In the genomic region with DNA sequence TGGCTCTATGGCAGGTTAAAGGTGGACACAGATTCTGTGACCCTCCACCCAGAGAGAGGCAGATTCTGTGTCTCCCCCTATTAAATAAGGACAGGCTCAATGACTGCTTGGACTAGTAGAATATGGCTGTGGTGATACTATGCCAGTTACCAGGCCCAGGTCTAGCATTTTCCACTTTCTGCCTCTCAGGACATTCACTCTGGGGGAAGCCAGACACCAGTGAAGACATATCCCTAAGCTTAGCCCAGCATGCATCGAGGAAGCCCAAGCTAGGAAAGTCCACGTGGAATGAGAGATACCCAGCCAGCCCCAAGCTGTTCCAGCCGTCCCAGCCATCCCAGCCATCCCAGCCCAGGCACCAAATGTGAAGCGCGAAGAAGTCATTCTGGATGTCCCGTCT, we compare ENCODE assay signal across 22 cellular contexts. TPM values are rescaled to one million over a fixed set of nuclear protein-coding genes. Genes with fewer than 3 reads are reported as not detected.
DNase-seq lines count a peak whose midpoint lies in the region; ATAC-seq and TF ChIP-seq lines count a peak whose summit lies in the region.
"Had no signal": no experiment of that assay in that cellular context is flagged by ENCODE, and none has a peak within 500 bp of the region (broad histone marks: within the 10 kb centered on the region; RNA-seq: fewer than 3 reads in every experiment).

No MANE protein-coding gene starts in this region.

- H2AK5ac ChIP-seq in neuronal stem cell (ENCODE audit: low read depth, low read length), result no peak overlapping the region

- H4K91ac ChIP-seq in neuronal stem cell (ENCODE audit: low read depth, low read length, poor library complexity), result no peak overlapping the region

- H3K9me2 ChIP-seq in Karpas-422 (replicated peaks; ENCODE audit: insufficient read depth, low read length), result no peaks in the 10 kb centered on the region

- H2AFZ ChIP-seq in Karpas-422 (ENCODE audit: low read length), result no peak overlapping the region
- H2AFZ ChIP-seq in neuronal stem cell (ENCODE audit: low read length), result no peak overlapping the region

- H3K36me3 ChIP-seq in Karpas-422 (ENCODE audit: insufficient read depth, low read length), result no peaks in the 10 kb centered on the region
- no peaks in the 10 kb centered on the region for H3K36me3 ChIP-seq in neuronal stem cell (replicated peaks in 1 of 2; ENCODE audit: control insufficient read depth in 2 of 2, insufficient read depth in 2 of 2, low read length in 2 of 2)
- H3K36me3 ChIP-seq in thyroid gland, result no peaks in the 10 kb centered on the region
- H3K36me3 ChIP-seq: BE2C; BLaER1 treated with 17β-estradiol and CSF1 and Interleukin-3, amounts not matched to agents 10 nM and 100 nM; HAP-1 had no signal

- H2BK120ac ChIP-seq in neuronal stem cell (ENCODE audit: low read depth, low read length), result no peak overlapping the region

- intact Hi-C loops in thyroid gland (cut with DNase I) (no loop called here), posterior cingulate gyrus (cut with DNase I) (no loop called here)

- H3K4me2 ChIP-seq in Karpas-422 (ENCODE audit: low read depth, low read length, poor library complexity, severe bottlenecking) (no peak overlapping the region), neuronal stem cell (ENCODE audit: insufficient read depth, low read length, poor library complexity, severe bottlenecking) (no peak overlapping the region)
- H3K4me2 ChIP-seq: A549; BLaER1 treated with 17β-estradiol and CSF1 and Interleukin-3, amounts not matched to agents 10 nM and 100 nM had no signal

- no peak overlapping the region for H3K23ac ChIP-seq in neuronal stem cell (ENCODE audit: low read depth, low read length, poor library complexity)

- no peak overlapping the region for H2BK5ac ChIP-seq in neuronal stem cell (ENCODE audit: low read length)

- H3K79me1 ChIP-seq in neuronal stem cell (ENCODE audit: low read depth, low read length), result no peaks in the 10 kb centered on the region

- H3K18ac ChIP-seq in neuronal stem cell (ENCODE audit: low read length), result peak overlapping the region; percentile 39

- H2BK15ac ChIP-seq in neuronal stem cell (ENCODE audit: low read length), result no peak overlapping the region

- H3K4me1 ChIP-seq in Karpas-422 (ENCODE audit: low read length) (peaks cover 70% of the 10 kb centered on the region), neuronal stem cell (ENCODE audit: control insufficient read depth in 2 of 2, insufficient read depth in 1 of 2, low read depth in 1 of 2, low read length in 2 of 2) (peaks cover 2 to 25% of the 10 kb centered on the region in 2 donors), thyroid gland (peaks cover 47 to 50% of the 10 kb centered on the region in 2 donors), foreskin keratinocyte (no peaks in the 10 kb centered on the region)
- H3K4me1 ChIP-seq: A549; BE2C; BLaER1 treated with 17β-estradiol and CSF1 and Interleukin-3, amounts not matched to agents 10 nM and 100 nM; HAP-1 had no signal

- no peak overlapping the region for H2BK12ac ChIP-seq in neuronal stem cell (ENCODE audit: low read length)

- H3K27me3 ChIP-seq in Karpas-422 (ENCODE audit: low read length) (no peaks in the 10 kb centered on the region), neuronal stem cell (ENCODE audit: control insufficient read depth in 3 of 3, insufficient read depth in 3 of 3, low read depth in 1 of 3, low read length in 3 of 3) (no peaks in the 10 kb centered on the region), thyroid gland (no peaks in the 10 kb centered on the region), foreskin keratinocyte (no peaks in the 10 kb centered on the region)
- H3K27me3 ChIP-seq: BE2C; BLaER1 treated with 17β-estradiol and CSF1 and Interleukin-3, amounts not matched to agents 10 nM and 100 nM had no signal

- no peak overlapping the region for H3K4ac ChIP-seq in neuronal stem cell (ENCODE audit: low read length)

- DNase-seq in Karpas-422 (peak; percentile 10), coronary artery (ENCODE audit: low spot score) (no peak), neuronal stem cell (ENCODE audit: low spot score) (no peak), thyroid gland (no peak), foreskin keratinocyte (no peak), posterior cingulate gyrus (no peak), NCI-H1417 treated with DMSO at 0.1 percent for 48 hours (lab: John Stamatoyannopoulos, UW) (no peak)
- DNase-seq: 8988T; ACHN; AML-193; BE2C; CD4-positive, alpha-beta T cell; CD8-positive, alpha-beta memory T cell; DMS153; DND-41; GOT3; HFFc6 had no signal

- no peaks in the 10 kb centered on the region for H4K20me1 ChIP-seq in Karpas-422 (ENCODE audit: insufficient read depth, low read depth, low read length)
- H4K20me1 ChIP-seq: BLaER1 treated with 17β-estradiol and CSF1 and Interleukin-3, amounts not matched to agents 10 nM and 100 nM had no signal

- ATAC-seq in HG03097 (IDR thresholded peaks at IDR 0.05; ENCODE audit: low FRiP score, unreplicated experiment) (no peak), foreskin keratinocyte (no peak)
- ATAC-seq: A549 had no signal

- TF ChIP-seq POLR2A in thyroid gland (IDR thresholded peaks at IDR 0.05), result no peak

- TF ChIP-seq CTCF in coronary artery (IDR thresholded peaks at IDR 0.05) (no peak), thyroid gland (IDR thresholded peaks at IDR 0.05) (no peak), foreskin keratinocyte (conservative IDR thresholded peaks at IDR 0.05) (no peak)

- H3K9ac ChIP-seq in Karpas-422 (ENCODE audit: low read length) (no peak overlapping the region), neuronal stem cell (ENCODE audit: low read depth, low read length, poor library complexity) (no peak overlapping the region)
- H3K9ac ChIP-seq: BLaER1 treated with 17β-estradiol and CSF1 and Interleukin-3, amounts not matched to agents 10 nM and 100 nM had no signal

- H3K4me3 ChIP-seq in Karpas-422 (ENCODE audit: low read length) (no peak overlapping the region), coronary artery (no peak overlapping the region), neuronal stem cell (ENCODE audit: low read length in 2 of 2) (no peak overlapping the region), thyroid gland (replicated peaks in 1 of 3) (no peak overlapping the region)
- H3K4me3 ChIP-seq: A549; BLaER1 treated with 17β-estradiol and CSF1 and Interleukin-3, amounts not matched to agents 10 nM and 100 nM; HAP-1 had no signal

- H3K9me3 ChIP-seq in Karpas-422 (ENCODE audit: low read length) (no peaks in the 10 kb centered on the region), neuronal stem cell (replicated peaks in 1 of 2; ENCODE audit: control insufficient read depth in 2 of 2, insufficient read depth in 1 of 2, low read depth in 1 of 2, low read length in 2 of 2) (no peaks in the 10 kb centered on the region), thyroid gland (no peaks in the 10 kb centered on the region)
- H3K9me3 ChIP-seq: A549, BE2C, HAP-1 had no signal

- H3K79me2 ChIP-seq in Karpas-422 (ENCODE audit: low read length), result no peaks in the 10 kb centered on the region

- WGBS in neuronal stem cell (ENCODE audit: extremely low coverage in 2 of 2, insufficient read length in 2 of 2, insufficient replicate concordance in 1 of 2), 2 donors, result no CpG with 5 or more reads among the region's 6 CpGs
- 96 to 100% methylated on average over 3 to 6 of the region's 6 CpGs for WGBS in thyroid gland, 2 donors

- no peak overlapping the region for H4K8ac ChIP-seq in neuronal stem cell (ENCODE audit: low read depth, low read length)

- H3K14ac ChIP-seq in neuronal stem cell (ENCODE audit: low read length), result no peak overlapping the region

- no peak overlapping the region for H3K27ac ChIP-seq in Karpas-422 (ENCODE audit: low read length)
- H3K27ac ChIP-seq in coronary artery, result peak overlapping the region; percentile 72 to 79
- no peak overlapping the region for H3K27ac ChIP-seq in neuronal stem cell (replicated peaks; ENCODE audit: low read length)
- H3K27ac ChIP-seq in thyroid gland, result peak overlapping the region in 2 of 3 donors; percentile 21 to 66
- no peak overlapping the region for H3K27ac ChIP-seq in foreskin keratinocyte
- H3K27ac ChIP-seq: A549; BLaER1 treated with 17β-estradiol and CSF1 and Interleukin-3, amounts not matched to agents 10 nM and 100 nM had no signal

RNA-seq across cellular contexts. Expression of gene ST6GAL2, which starts 40.3 kb away (rescaled TPM):
- 0.47 and 0.82 TPM in 2 replicates for total RNA-seq in Karpas-422 (2014; rRNA removed; shearing (Covaris generic); ENCODE audit: low replicate concordance)
- polyA plus RNA-seq in neuronal stem cell (2013, experiment 1 of 2), result 5.6 TPM
- polyA plus RNA-seq in neuronal stem cell (2013, experiment 2 of 2), result 5.5 TPM
- total RNA-seq in thyroid gland (10 to 100 TPM; 17.6 to 94.5 (median 49.9) TPM), foreskin keratinocyte (0.03 and 0.04 TPM in 2 replicates)
- polyA plus RNA-seq in foreskin keratinocyte, result 0.02 TPM in 1 of 2 replicates, not detected in the other
- total RNA-seq: CD4-positive, alpha-beta T cell; CD8-positive, alpha-beta memory T cell had no signal
- polyA plus RNA-seq: CD14-positive monocyte; CD8-positive, alpha-beta memory T cell had no signal

Comparison
In these comparisons a context has a peak if more than half of its experiments do, and no peak if none do; other contexts are left out.
1. H3K27ac ChIP-seq: peak in coronary artery (2 of 2) and thyroid gland (2 of 3); none in Karpas-422 (single experiment), neuronal stem cell (single experiment) and foreskin keratinocyte (single experiment).
2. RNA of gene ST6GAL2, which starts 40.3 kb away (total RNA-seq): 17.6 to 94.5 TPM in thyroid gland; 0.47 to 0.82 TPM in Karpas-422 and 0.03 to 0.04 TPM in foreskin keratinocyte; every median in the first group is over 10 times any median in the second.